In the genomic region with DNA sequence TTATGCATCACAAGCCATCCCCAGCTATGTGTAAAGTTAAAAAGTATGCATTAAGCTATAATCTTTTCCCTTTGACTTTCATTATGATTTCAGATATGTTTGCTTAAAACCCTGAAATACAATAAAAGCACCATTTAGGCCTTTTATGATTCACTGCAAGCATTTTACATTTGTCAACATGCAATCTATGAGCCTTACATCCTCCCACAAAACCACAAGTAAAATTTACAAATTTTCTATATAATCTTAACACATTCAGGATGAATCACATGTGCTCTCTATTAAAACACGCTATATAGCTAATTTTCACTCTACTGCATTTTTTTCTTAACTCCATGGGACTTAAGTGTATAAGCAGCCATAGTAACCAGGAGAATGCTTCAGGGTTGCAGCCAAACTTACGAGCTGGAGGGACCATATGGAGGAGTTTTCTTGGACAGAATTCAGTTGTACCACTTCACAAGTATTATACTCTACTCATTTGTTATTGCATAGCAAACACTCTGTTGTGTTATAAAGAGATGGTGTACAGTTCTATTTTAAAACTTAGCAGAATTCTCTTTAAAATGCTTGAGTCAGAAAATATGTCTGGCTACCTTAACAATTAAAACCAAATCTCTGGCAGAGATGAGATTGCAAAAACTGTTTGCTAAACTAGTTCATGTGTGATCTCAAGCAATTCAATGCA, we compare ENCODE assay signal across 2 cellular contexts.
TF ChIP-seq lines count a peak whose summit lies in the region.

No MANE protein-coding gene starts in this region.

TF ChIP-seq in SK-N-SH, 30 proteins besides CTCF, POLR2A, EP300 and RAD21 (continued from another document):
- TF ChIP-seq, protein P1, sequence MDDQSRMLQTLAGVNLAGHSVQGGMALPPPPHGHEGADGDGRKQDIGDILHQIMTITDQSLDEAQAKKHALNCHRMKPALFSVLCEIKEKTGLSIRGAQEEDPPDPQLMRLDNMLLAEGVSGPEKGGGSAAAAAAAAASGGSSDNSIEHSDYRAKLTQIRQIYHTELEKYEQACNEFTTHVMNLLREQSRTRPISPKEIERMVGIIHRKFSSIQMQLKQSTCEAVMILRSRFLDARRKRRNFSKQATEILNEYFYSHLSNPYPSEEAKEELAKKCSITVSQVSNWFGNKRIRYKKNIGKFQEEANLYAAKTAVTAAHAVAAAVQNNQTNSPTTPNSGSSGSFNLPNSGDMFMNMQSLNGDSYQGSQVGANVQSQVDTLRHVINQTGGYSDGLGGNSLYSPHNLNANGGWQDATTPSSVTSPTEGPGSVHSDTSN (IDR thresholded peaks at IDR 0.05) = no peak
- TF ChIP-seq TAF1 (IDR thresholded peaks at IDR 0.05; ENCODE audit: borderline replicate concordance, low read depth, low read length) = no peak
- no peak for TF ChIP-seq FOSL2 (IDR thresholded peaks at IDR 0.05; ENCODE audit: borderline replicate concordance, low read depth)
- no peak for TF ChIP-seq MXI1 (IDR thresholded peaks at IDR 0.05; ENCODE audit: low read depth, low read length)
- no peak for TF ChIP-seq EZH2phosphoT487 (IDR thresholded peaks at IDR 0.05; ENCODE audit: borderline replicate concordance, low read depth)
- no peak for TF ChIP-seq GABPA (IDR thresholded peaks at IDR 0.05; ENCODE audit: low read depth)
- no peak for TF ChIP-seq USF1 (IDR thresholded peaks at IDR 0.05; ENCODE audit: borderline replicate concordance, low read depth)
- TF ChIP-seq SMC3 (IDR thresholded peaks at IDR 0.05; ENCODE audit: low read depth, low read length) = no peak
- TF ChIP-seq USF2 (IDR thresholded peaks at IDR 0.05; ENCODE audit: borderline replicate concordance, low read depth, low read length) = no peak

TF ChIP-seq in SK-N-SH treated with all-trans-retinoic acid at 6 μM for 48 hours, 23 proteins besides CTCF, POLR2A, EP300 and RAD21 (continued from another document):
- TF ChIP-seq TSHZ2 (CRISPR knock-in tag; IDR thresholded peaks at IDR 0.05) (no peak), ARNTL (CRISPR knock-in tag; IDR thresholded peaks at IDR 0.05; ENCODE audit: borderline replicate concordance, low read depth) (no peak)
- TF ChIP-seq, protein P2, sequence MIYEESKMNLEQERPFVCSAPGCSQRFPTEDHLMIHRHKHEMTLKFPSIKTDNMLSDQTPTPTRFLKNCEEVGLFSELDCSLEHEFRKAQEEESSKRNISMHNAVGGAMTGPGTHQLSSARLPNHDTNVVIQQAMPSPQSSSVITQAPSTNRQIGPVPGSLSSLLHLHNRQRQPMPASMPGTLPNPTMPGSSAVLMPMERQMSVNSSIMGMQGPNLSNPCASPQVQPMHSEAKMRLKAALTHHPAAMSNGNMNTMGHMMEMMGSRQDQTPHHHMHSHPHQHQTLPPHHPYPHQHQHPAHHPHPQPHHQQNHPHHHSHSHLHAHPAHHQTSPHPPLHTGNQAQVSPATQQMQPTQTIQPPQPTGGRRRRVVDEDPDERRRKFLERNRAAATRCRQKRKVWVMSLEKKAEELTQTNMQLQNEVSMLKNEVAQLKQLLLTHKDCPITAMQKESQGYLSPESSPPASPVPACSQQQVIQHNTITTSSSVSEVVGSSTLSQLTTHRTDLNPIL (CRISPR knock-in tag; IDR thresholded peaks at IDR 0.05; ENCODE audit: low read depth) = no peak
